Comparison of ENCODE assay signal across 8 cellular contexts in the genomic region with DNA sequence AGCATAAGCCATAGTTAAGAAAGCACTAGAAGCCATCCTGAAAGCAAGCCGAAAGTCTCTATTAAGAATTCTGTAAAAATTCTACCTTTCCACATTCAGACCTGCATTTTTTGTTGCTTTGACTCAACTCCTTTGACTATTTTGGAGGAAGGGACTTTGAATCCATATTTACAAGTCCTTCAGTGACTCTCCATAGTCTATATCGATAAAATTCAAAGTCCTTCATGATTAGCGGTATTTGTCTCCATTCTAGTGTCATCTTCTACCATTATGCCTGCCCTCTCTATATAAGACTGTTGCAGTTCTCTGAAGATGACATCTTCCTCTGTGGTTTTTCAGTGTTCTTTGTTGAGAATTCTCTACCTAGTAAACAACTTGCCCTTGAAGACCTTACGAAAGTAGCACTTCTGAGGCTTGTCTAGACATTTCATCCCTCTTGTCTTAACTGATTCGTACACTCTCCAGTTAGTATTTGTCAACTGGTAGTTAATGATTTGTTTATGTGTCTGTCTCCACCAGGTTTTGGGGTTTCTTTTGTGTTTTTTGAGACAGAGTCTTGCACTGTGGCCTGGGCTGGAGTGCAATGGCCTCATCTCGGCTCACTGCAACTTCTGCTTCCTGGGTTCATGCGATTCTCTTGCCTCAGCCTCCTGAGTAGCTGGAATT. TPM values are rescaled to one million over a fixed set of nuclear protein-coding genes. Genes with fewer than 3 reads are reported as not detected.
A peak's percentile ranks its signal among the peaks of the same experiment; 100 is the strongest.
DNase-seq lines count a peak whose midpoint lies in the region; ATAC-seq, FAIRE-seq and TF ChIP-seq lines count a peak whose summit lies in the region.

No MANE protein-coding gene starts in this region.

- no peak overlapping the region for H3K9ac ChIP-seq in kidney (ENCODE audit: low read length in 2 of 2)

- no peak for TF ChIP-seq CTCF in kidney (IDR thresholded peaks at IDR 0.05; ENCODE audit: borderline replicate concordance, extremely low read depth, insufficient read depth)

- H3K36me3 Mint-ChIP-seq in T-helper 2 cell treated with Interferon-gamma antibody and Interleukin-4, amounts not matched to agents 5 μg/mL and 100 μg/mL, for 36 hours (ENCODE audit: low read depth): peaks cover 15% of the 10 kb centered on the region

- H3K27me3 Mint-ChIP-seq in T-helper 2 cell treated with Interferon-gamma antibody and Interleukin-4, amounts not matched to agents 5 μg/mL and 100 μg/mL, for 36 hours (ENCODE audit: low read depth): peaks cover 8% of the 10 kb centered on the region

- H3K27ac ChIP-seq in kidney (ENCODE audit: low read depth in 2 of 2, low read length in 2 of 2): peak overlapping the region in 1 of 2 donors; percentile 50

- peak overlapping the region; percentile 96 for H3K4me3 Mint-ChIP-seq in T-helper 2 cell treated with Interferon-gamma antibody and Interleukin-4, amounts not matched to agents 5 μg/mL and 100 μg/mL, for 36 hours

- intact Hi-C loops in kidney (cut with DNase I): no loop called here

- peak; percentile 44 for ATAC-seq in HG02870 (IDR thresholded peaks at IDR 0.05; ENCODE audit: unreplicated experiment)

- H3K9me3 Mint-ChIP-seq in T-helper 2 cell treated with Interferon-gamma antibody and Interleukin-4, amounts not matched to agents 5 μg/mL and 100 μg/mL, for 36 hours: no peaks in the 10 kb centered on the region

- no peak for FAIRE-seq in kidney (lab: Jason Lieb, UNC)

- no peaks in the 10 kb centered on the region for H3K36me3 ChIP-seq in kidney (ENCODE audit: control insufficient read depth in 1 of 2, insufficient read depth in 2 of 2, low read length in 2 of 2)

- peak overlapping the region; percentile 100 for H3K27ac Mint-ChIP-seq in T-helper 2 cell treated with Interferon-gamma antibody and Interleukin-4, amounts not matched to agents 5 μg/mL and 100 μg/mL, for 36 hours

- peak overlapping the region; percentile 77 to 84 for H3K4me3 ChIP-seq in kidney (ENCODE audit: low read length in 2 of 2)

- DNase-seq in activated T-cell treated with anti-CD3 and anti-CD28 coated beads, Interleukin-2, amount 50 U/mL, for 1 hour: peak; percentile 48
- no peak for DNase-seq in activated T-cell treated with anti-CD3 and anti-CD28 coated beads, Interleukin-2, amount 50 U/mL, for 48 hours
- DNase-seq in T-helper 2 cell treated with Interferon-gamma antibody and Interleukin-4, amounts not matched to agents 5 μg/mL and 100 μg/mL, for 36 hours (ENCODE audit: low spot score): no peak
- no peak for DNase-seq in kidney
- DNase-seq in DMS114 treated with DMSO at 0.1 percent for 48 hours (lab: John Stamatoyannopoulos, UW; ENCODE audit: unreplicated experiment): no peak
- no peak for DNase-seq in SW480 (ENCODE audit: low spot score)
- no peak for DNase-seq in mesenteric fat pad (ENCODE audit: low spot score)

- no peaks in the 10 kb centered on the region for H3K9me3 ChIP-seq in kidney (ENCODE audit: control insufficient read depth in 1 of 2, low read length in 2 of 2)

- peaks cover 4 to 8% of the 10 kb centered on the region in 2 donors for H3K4me1 ChIP-seq in kidney (ENCODE audit: control insufficient read depth in 1 of 2, insufficient read depth in 1 of 2, low read depth in 1 of 2, low read length in 2 of 2)

- H3K4me1 Mint-ChIP-seq in T-helper 2 cell treated with Interferon-gamma antibody and Interleukin-4, amounts not matched to agents 5 μg/mL and 100 μg/mL, for 36 hours (ENCODE audit: low read depth): peaks cover 47% of the 10 kb centered on the region

RNA-seq across cellular contexts. Expression of gene CCSER2, which starts 1.7 kb away (rescaled TPM):
- total RNA-seq in kidney (46.4 TPM), mesenteric fat pad (70.3 TPM)
- polyA plus RNA-seq in kidney (ENCODE audit: insufficient read depth, low read depth, low replicate concordance): 12.6 TPM
